18 cellular contexts compared by ENCODE assay signal in genomic region chr9:108483676-108484075, GRCh38.
DNase-seq lines count a peak whose midpoint lies in the region; ATAC-seq and TF ChIP-seq lines count a peak whose summit lies in the region.
"Had no signal": no experiment of that assay in that cellular context is flagged by ENCODE, and none has a peak within 500 bp of the region (broad histone marks: within the 10 kb centered on the region; RNA-seq: fewer than 3 reads in every experiment).

No MANE protein-coding gene starts in this region.

- no peak overlapping the region for H3K56ac ChIP-seq in IMR-90 (ENCODE audit: extremely low read depth, insufficient read depth, low read length)

- H3K79me1 ChIP-seq in IMR-90 (ENCODE audit: low read depth in 1 of 2, low read length in 2 of 2), result no peaks in the 10 kb centered on the region
- no peaks in the 10 kb centered on the region for H3K79me1 ChIP-seq in mesenchymal stem cell (replicated peaks; ENCODE audit: low read length, poor library complexity, severe bottlenecking)

- no peak overlapping the region for H2AK5ac ChIP-seq in IMR-90 (ENCODE audit: low read depth, low read length)
- H2AK5ac ChIP-seq in mesenchymal stem cell (ENCODE audit: low read length, severe bottlenecking), result no peak overlapping the region

- peak overlapping the region; percentile 15 for H2AK9ac ChIP-seq in IMR-90 (replicated peaks; ENCODE audit: low read depth, low read length, poor library complexity)

- H2BK12ac ChIP-seq in mesenchymal stem cell (ENCODE audit: low read length in 2 of 2), result peak overlapping the region; percentile 14 to 93

- DNase-seq in IMR-90, result no peak
- peak; percentile 65 for DNase-seq in endodermal cell
- peak; percentile 59 for DNase-seq in islet precursor cell
- no peak for DNase-seq in mesenchymal stem cell
- no peak for DNase-seq in activated T-cell treated with anti-CD3 and anti-CD28 coated beads, Interleukin-2, amount 50 U/mL, for 24 hours
- DNase-seq in mammary epithelial cell, result no peak
- DNase-seq: 8988T; ACHN; C1 segment of cervical spinal cord; Caco-2; CD8-positive, alpha-beta T cell; DMS153; DND-41; HFFc6 had no signal

- peaks cover 1% of the 10 kb centered on the region; the same call in 1 of the 2 replicates for H3K4me1 ChIP-seq in IMR-90 (ENCODE audit: control insufficient read depth, insufficient read depth, low read length)
- no peaks in the 10 kb centered on the region for H3K4me1 ChIP-seq in endodermal cell (ENCODE audit: control insufficient read depth, insufficient read depth, low read length)
- peaks cover 9% of the 10 kb centered on the region for H3K4me1 ChIP-seq in mesenchymal stem cell (ENCODE audit: control insufficient read depth, insufficient read depth, low read depth, low read length)
- peaks cover 34% of the 10 kb centered on the region for H3K4me1 ChIP-seq in mammary epithelial cell (ENCODE audit: insufficient read depth, low read length)
- H3K4me1 ChIP-seq: Caco-2, HAP-1 had no signal

- CTCF ChIA-PET in IMR-90 (lab: Yijun Ruan, JAX) (no interaction called here), mammary epithelial cell (lab: Charles Lee; ENCODE audit: low non-redundant PET) (no interaction called here)

- no peaks in the 10 kb centered on the region for H3K36me3 Mint-ChIP-seq in endodermal cell (ENCODE audit: low read depth)
- no peaks in the 10 kb centered on the region for H3K36me3 Mint-ChIP-seq in activated T-cell treated with anti-CD3 and anti-CD28 coated beads, Interleukin-2, amount 50 U/mL, for 24 hours (ENCODE audit: low read depth)
- H3K36me3 Mint-ChIP-seq: CD8-positive, alpha-beta T cell had no signal

- H3K4me1 Mint-ChIP-seq in endodermal cell, result no peaks in the 10 kb centered on the region
- peaks cover 5% of the 10 kb centered on the region for H3K4me1 Mint-ChIP-seq in activated T-cell treated with anti-CD3 and anti-CD28 coated beads, Interleukin-2, amount 50 U/mL, for 24 hours (ENCODE audit: low read depth)

- H2BK20ac ChIP-seq in IMR-90 (ENCODE audit: low read depth, low read length), result no peak overlapping the region

- H3K27ac Mint-ChIP-seq in endodermal cell, result no peak overlapping the region
- H3K27ac Mint-ChIP-seq in activated T-cell treated with anti-CD3 and anti-CD28 coated beads, Interleukin-2, amount 50 U/mL, for 24 hours, result no peak overlapping the region
- H3K27ac Mint-ChIP-seq: CD8-positive, alpha-beta T cell; HFFc6 had no signal

- no peak for TF ChIP-seq CTCF in IMR-90 (conservative IDR thresholded peaks at IDR 0.05; ENCODE audit: low read depth, low read length)
- no peak for TF ChIP-seq CTCF in endodermal cell (conservative IDR thresholded peaks at IDR 0.05)
- no peak for TF ChIP-seq CTCF in mammary epithelial cell (conservative IDR thresholded peaks at IDR 0.05 in 1 of 2, IDR thresholded peaks at IDR 0.05 in 1 of 2; ENCODE audit: extremely low read depth in 1 of 2, insufficient read depth in 1 of 2, low read depth in 1 of 2, low read length in 2 of 2)

- intact Hi-C loops in IMR-90 (cut with micrococcal nuclease), result no loop called here
- intact Hi-C loops in mammary epithelial cell (cut with micrococcal nuclease), result no loop called here

- H3K9ac ChIP-seq in IMR-90 (ENCODE audit: low read depth, low read length) (no peak overlapping the region), endodermal cell (ENCODE audit: extremely low read depth, low read length, poor library complexity, severe bottlenecking) (no peak overlapping the region), mesenchymal stem cell (ENCODE audit: low read length) (no peak overlapping the region), mammary epithelial cell (ENCODE audit: insufficient read depth, low read length) (no peak overlapping the region)

- H3K9me3 ChIP-seq in IMR-90 (ENCODE audit: control insufficient read depth, insufficient read depth, low read length), result no peaks in the 10 kb centered on the region
- no peaks in the 10 kb centered on the region for H3K9me3 ChIP-seq in endodermal cell (ENCODE audit: control insufficient read depth, low read length)
- no peaks in the 10 kb centered on the region for H3K9me3 ChIP-seq in mesenchymal stem cell (ENCODE audit: control insufficient read depth, low read length)
- no peaks in the 10 kb centered on the region for H3K9me3 ChIP-seq in mammary epithelial cell (replicated peaks; ENCODE audit: insufficient read depth, low read length)
- H3K9me3 ChIP-seq: A549, Caco-2, HAP-1 had no signal

- H3K27me3 Mint-ChIP-seq in endodermal cell (ENCODE audit: insufficient read depth), result no peaks in the 10 kb centered on the region
- H3K27me3 Mint-ChIP-seq in activated T-cell treated with anti-CD3 and anti-CD28 coated beads, Interleukin-2, amount 50 U/mL, for 24 hours, result no peaks in the 10 kb centered on the region

- H2AFZ ChIP-seq in IMR-90 (replicated peaks; ENCODE audit: low read length, poor library complexity), result no peak overlapping the region
- H2AFZ ChIP-seq in mesenchymal stem cell (ENCODE audit: low read depth, low read length), result no peak overlapping the region
- H2AFZ ChIP-seq in mammary epithelial cell (ENCODE audit: low read depth, low read length), result no peak overlapping the region
- H2AFZ ChIP-seq: GM23338 had no signal

- H3K9me1 ChIP-seq in IMR-90 (ENCODE audit: insufficient read depth, low read length), result peaks cover 1% of the 10 kb centered on the region; the same call in 1 of the 2 replicates

- no peak for TF ChIP-seq RAD21 in IMR-90 (IDR thresholded peaks at IDR 0.05; ENCODE audit: low read length)

- no CpG with 5 or more reads among the region's 2 CpGs for WGBS in IMR-90 (ENCODE audit: extremely low coverage in 2 of 2, insufficient read length in 1 of 2), 2 experiments
- WGBS in endodermal cell (ENCODE audit: insufficient coverage in 1 of 2, insufficient read length in 1 of 2), 2 experiments, result 88 to 100% methylated on average over 1 to 2 of the region's 2 CpGs
- WGBS in mesenchymal stem cell, result 100% methylated on average over 2 of the region's 2 CpGs
- WGBS in mammary epithelial cell (ENCODE audit: low coverage, missing lambda C conversion rate), result 100% methylated on average over 1 of the region's 2 CpGs

- H4K20me1 ChIP-seq in IMR-90 (ENCODE audit: insufficient read depth, low read length) (peaks cover 2% of the 10 kb centered on the region; the same call in 1 of the 2 replicates), mammary epithelial cell (ENCODE audit: insufficient read depth, low read length) (no peaks in the 10 kb centered on the region)

- H3K23ac ChIP-seq in IMR-90 (ENCODE audit: low read depth, low read length) (no peak overlapping the region), mesenchymal stem cell (ENCODE audit: low read length in 2 of 2) (no peak overlapping the region)

- H3K18ac ChIP-seq in IMR-90 (ENCODE audit: low read depth, low read length), result no peak overlapping the region
- peak overlapping the region in 1 of 2 experiments; percentile 55 for H3K18ac ChIP-seq in mesenchymal stem cell (ENCODE audit: low read depth in 1 of 2, low read length in 2 of 2)

- no peak overlapping the region; the same call in 1 of the 2 replicates for H3K4ac ChIP-seq in IMR-90 (ENCODE audit: low read depth, low read length)
- H3K4ac ChIP-seq in mesenchymal stem cell (ENCODE audit: low read depth in 1 of 2, low read length in 2 of 2), result peak overlapping the region in 1 of 2 experiments; percentile 47

- dilution Hi-C loops in IMR-90 (cut with HindIII; ENCODE audit: low sequenced_read_pairs, unreplicated experiment) (no loop called here), mammary epithelial cell (cut with HindIII; ENCODE audit: low sequenced_read_pairs) (loop anchor here (5.0 kb wide), 1 partner anchor 54 kb away; no protein-coding TSS in a partner anchor)

- H3K79me2 ChIP-seq in mammary epithelial cell (ENCODE audit: insufficient read depth, low read length), result no peaks in the 10 kb centered on the region

- in situ Hi-C loops in IMR-90 (cut with MboI; ENCODE audit: low sequenced_read_pairs), result no loop called here
- in situ Hi-C loops in mammary epithelial cell (cut with MboI; ENCODE audit: low sequenced_read_pairs in 2 of 2), result no loop called here

- no peak overlapping the region for H3K14ac ChIP-seq in IMR-90 (replicated peaks; ENCODE audit: low read depth, low read length)
- H3K14ac ChIP-seq in mesenchymal stem cell (ENCODE audit: low read length in 2 of 2), result peak overlapping the region in 1 of 2 experiments; percentile 79

- peaks cover 5% of the 10 kb centered on the region; the same call in 1 of the 2 replicates for H3K27me3 ChIP-seq in IMR-90 (ENCODE audit: control insufficient read depth, insufficient read depth, low read length)
- H3K27me3 ChIP-seq in endodermal cell (ENCODE audit: control insufficient read depth, insufficient read depth, low read length, poor library complexity, severe bottlenecking), result no peaks in the 10 kb centered on the region
- no peaks in the 10 kb centered on the region for H3K27me3 ChIP-seq in mesenchymal stem cell (ENCODE audit: control insufficient read depth in 1 of 2, insufficient read depth in 1 of 2, low read length in 2 of 2)
- H3K27me3 ChIP-seq in mammary epithelial cell (ENCODE audit: insufficient read depth, low read length), result no peaks in the 10 kb centered on the region

- H4K91ac ChIP-seq in IMR-90 (ENCODE audit: insufficient read depth, low read depth, low read length) (no peak overlapping the region), mesenchymal stem cell (ENCODE audit: low read length) (no peak overlapping the region)

- H2BK5ac ChIP-seq in IMR-90 (ENCODE audit: low read depth, low read length, poor library complexity, severe bottlenecking) (no peak overlapping the region), mesenchymal stem cell (ENCODE audit: low read depth, low read length, poor library complexity, severe bottlenecking) (no peak overlapping the region)

- H4K8ac ChIP-seq in IMR-90 (ENCODE audit: low read depth in 2 of 2, low read length in 2 of 2) (no peak overlapping the region), mesenchymal stem cell (ENCODE audit: low read length) (peak overlapping the region; percentile 1)

- ATAC-seq in IMR-90 (ENCODE audit: low read depth) (no peak), GM18870 (IDR thresholded peaks at IDR 0.05; ENCODE audit: unreplicated experiment) (no peak)
- ATAC-seq: A549; CD8-positive, alpha-beta T cell; GM23338 had no signal

- H3K9me3 Mint-ChIP-seq in endodermal cell, result no peaks in the 10 kb centered on the region
- no peaks in the 10 kb centered on the region for H3K9me3 Mint-ChIP-seq in activated T-cell treated with anti-CD3 and anti-CD28 coated beads, Interleukin-2, amount 50 U/mL, for 24 hours
- H3K9me3 Mint-ChIP-seq: GM23338, HFFc6 had no signal

- H3K36me3 ChIP-seq in IMR-90 (ENCODE audit: control insufficient read depth, insufficient read depth, low read length) (no peaks in the 10 kb centered on the region), endodermal cell (ENCODE audit: control insufficient read depth, insufficient read depth, low read length) (no peaks in the 10 kb centered on the region), mesenchymal stem cell (ENCODE audit: control insufficient read depth in 1 of 2, insufficient read depth in 2 of 2, low read depth in 1 of 2, low read length in 2 of 2) (no peaks in the 10 kb centered on the region), mammary epithelial cell (ENCODE audit: insufficient read depth, low read length) (no peaks in the 10 kb centered on the region)
- H3K36me3 ChIP-seq: HAP-1 had no signal

- H4K5ac ChIP-seq in IMR-90 (ENCODE audit: low read depth, low read length), result no peak overlapping the region

- H2BK15ac ChIP-seq in IMR-90 (ENCODE audit: low read depth, low read length), result no peak overlapping the region
- peak overlapping the region; percentile 57 for H2BK15ac ChIP-seq in mesenchymal stem cell (ENCODE audit: low read depth, poor library complexity, severe bottlenecking)

- TF ChIP-seq POLR2A in IMR-90 (IDR thresholded peaks at IDR 0.05; ENCODE audit: low read depth, low read length), result no peak

- H3K4me2 ChIP-seq in IMR-90 (ENCODE audit: low read depth, low read length), result no peak overlapping the region
- no peak overlapping the region for H3K4me2 ChIP-seq in mesenchymal stem cell (ENCODE audit: low read length, poor library complexity, severe bottlenecking)
- no peak overlapping the region for H3K4me2 ChIP-seq in mammary epithelial cell (ENCODE audit: insufficient read depth, low read depth, low read length)
- H3K4me2 ChIP-seq: A549, GM23338 had no signal

- BruUV-seq in IMR-90 (replicated peaks; lab: Mats Ljungman, UMichigan) (no TSS peak), mammary epithelial cell (replicated peaks; lab: Mats Ljungman, UMichigan) (no TSS peak)

- H3K4me3 ChIP-seq in IMR-90 (ENCODE audit: insufficient read depth, low read depth, low read length) (no peak overlapping the region), endodermal cell (ENCODE audit: low read length) (no peak overlapping the region), mesenchymal stem cell (ENCODE audit: insufficient read depth in 1 of 2, low read depth in 1 of 2, low read length in 2 of 2) (no peak overlapping the region), mammary epithelial cell (replicated peaks in 1 of 3; ENCODE audit: insufficient read depth in 1 of 3, low read depth in 2 of 3, low read length in 3 of 3) (no peak overlapping the region)
- H3K4me3 ChIP-seq: A549, GM23338, HAP-1 had no signal

- POLR2A ChIA-PET in IMR-90 (lab: Charles Lee; ENCODE audit: unreplicated experiment), result no interaction called here

- H3K4me3 Mint-ChIP-seq in endodermal cell, result no peak overlapping the region
- no peak overlapping the region for H3K4me3 Mint-ChIP-seq in activated T-cell treated with anti-CD3 and anti-CD28 coated beads, Interleukin-2, amount 50 U/mL, for 24 hours
- H3K4me3 Mint-ChIP-seq: CD8-positive, alpha-beta T cell; GM23338; HFFc6 had no signal

- H2BK120ac ChIP-seq in IMR-90 (ENCODE audit: low read depth, low read length) (no peak overlapping the region), mesenchymal stem cell (ENCODE audit: low read depth, low read length) (no peak overlapping the region)

- H3K27ac ChIP-seq in IMR-90 (ENCODE audit: insufficient read depth, low read length), result no peak overlapping the region
- no peak overlapping the region for H3K27ac ChIP-seq in endodermal cell (ENCODE audit: low read depth, low read length)
- no peak overlapping the region for H3K27ac ChIP-seq in mesenchymal stem cell (ENCODE audit: low read length, poor library complexity, severe bottlenecking)
- no peak overlapping the region for H3K27ac ChIP-seq in mammary epithelial cell (ENCODE audit: insufficient read depth, low read depth, low read length)
- H3K27ac ChIP-seq: A549 had no signal

Comparison
In these comparisons a context has a peak if more than half of its experiments do, and no peak if none do; other contexts are left out.
1. DNase-seq: peak in endodermal cell (single experiment) and islet precursor cell (single experiment); none in IMR-90 (single experiment), mesenchymal stem cell (single experiment), activated T-cell treated with anti-CD3 and anti-CD28 coated beads, Interleukin-2, amount 50 U/mL, for 24 hours (single experiment) and mammary epithelial cell (single experiment).